ENCODE assay signal across 6 cellular contexts in genomic region chr7:156510966-156511365, GRCh38.
"Had no signal": no experiment of that assay in that cellular context is flagged by ENCODE, and none has a peak within 500 bp of the region (broad histone marks: within the 10 kb centered on the region; RNA-seq: fewer than 3 reads in every experiment).

No MANE protein-coding gene starts in this region.

- DNase-seq: IMR-90, KBM-7, KG1 had no signal

- H3K27ac ChIP-seq: HL-60, KMS-11 had no signal

- H3K4me2 ChIP-seq: KMS-11 had no signal

- H3K9ac ChIP-seq: KMS-11 had no signal

- FAIRE-seq: HTR-8/SVneo had no signal
